Comparison of ENCODE assay signal across 10 cellular contexts in the genomic region with DNA sequence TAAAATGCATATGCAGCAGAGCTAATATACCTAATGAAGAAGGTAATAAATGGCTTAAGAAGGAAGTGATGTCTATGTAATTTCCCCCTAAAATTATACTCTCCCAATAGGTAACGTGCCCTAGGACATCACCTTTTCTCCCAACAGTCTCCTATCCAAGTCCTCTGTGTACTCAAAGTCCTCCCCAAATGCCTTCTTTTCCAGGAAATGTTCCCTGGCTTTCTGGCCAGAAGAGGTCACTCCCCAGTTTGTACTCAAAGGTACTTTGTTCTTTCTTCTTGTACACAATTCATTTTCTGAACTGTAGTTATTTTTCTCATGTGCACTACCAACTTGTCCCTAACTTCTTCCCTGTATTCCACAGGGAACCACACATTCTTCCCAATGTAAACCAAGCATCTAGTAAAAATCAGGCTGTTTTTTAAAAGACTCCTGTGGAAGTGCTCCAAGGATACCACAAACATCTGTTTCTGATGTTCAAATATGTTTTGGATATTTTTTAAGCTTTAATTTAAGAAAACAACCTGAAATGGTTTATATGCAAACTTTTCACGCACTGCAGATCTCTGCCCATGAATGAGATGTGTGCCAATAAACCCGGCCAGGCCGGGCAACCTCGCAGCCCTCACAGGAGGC.
DNase-seq lines count a peak whose midpoint lies in the region; ATAC-seq and TF ChIP-seq lines count a peak whose summit lies in the region.
"Had no signal": no experiment of that assay in that cellular context is flagged by ENCODE, and none has a peak within 500 bp of the region (broad histone marks: within the 10 kb centered on the region; RNA-seq: fewer than 3 reads in every experiment).

No MANE protein-coding gene starts in this region.

- peak overlapping the region; percentile 79 for H3K4me3 Mint-ChIP-seq in activated naive CD4-positive, alpha-beta T cell treated with anti-CD3 and anti-CD28 coated beads, Interleukin-2, amount 50 U/mL, for 24 hours
- H3K4me3 Mint-ChIP-seq in central memory CD8-positive, alpha-beta T cell: peak overlapping the region; percentile 1

- no peaks in the 10 kb centered on the region for H3K9me3 Mint-ChIP-seq in activated naive CD4-positive, alpha-beta T cell treated with anti-CD3 and anti-CD28 coated beads, Interleukin-2, amount 50 U/mL, for 24 hours
- H3K9me3 Mint-ChIP-seq in central memory CD8-positive, alpha-beta T cell: no peaks in the 10 kb centered on the region

- H3K9me3 ChIP-seq in mucosa of rectum (ENCODE audit: control insufficient read depth in 2 of 2, low read length in 2 of 2) (no peaks in the 10 kb centered on the region), uterus (no peaks in the 10 kb centered on the region)

- TF ChIP-seq POLR2A in uterus (IDR thresholded peaks at IDR 0.05): peak in 1 of 2 donors; percentile 3

- intact Hi-C loops in uterus (cut with DNase I; ENCODE audit: low total_unique reads): loop anchor here (10.0 kb wide), 1 partner anchor 92 kb away; no protein-coding TSS in a partner anchor

- H3K36me3 ChIP-seq in mucosa of rectum (ENCODE audit: control insufficient read depth in 2 of 2, insufficient read depth in 2 of 2, low read length in 2 of 2) (no peaks in the 10 kb centered on the region), uterus (no peaks in the 10 kb centered on the region)

- H3K27ac ChIP-seq in mucosa of rectum (ENCODE audit: low read depth in 2 of 2, low read length in 2 of 2) (peak overlapping the region; percentile 84 to 97), uterus (peak overlapping the region; percentile 70 to 85)
- H3K27ac ChIP-seq: HL-60 had no signal

- H3K9ac ChIP-seq in mucosa of rectum (ENCODE audit: low read depth in 1 of 2, low read length in 2 of 2): peak overlapping the region; percentile 41 to 68

- peaks cover 9% of the 10 kb centered on the region for H3K36me3 Mint-ChIP-seq in activated naive CD4-positive, alpha-beta T cell treated with anti-CD3 and anti-CD28 coated beads, Interleukin-2, amount 50 U/mL, for 24 hours
- peaks cover 51% of the 10 kb centered on the region for H3K36me3 Mint-ChIP-seq in central memory CD8-positive, alpha-beta T cell (ENCODE audit: insufficient read depth)

- no peak for ATAC-seq in central memory CD8-positive, alpha-beta T cell (replicated peaks; ENCODE audit: extremely low read depth, poor library complexity, severe bottlenecking)

- H3K27ac Mint-ChIP-seq in activated naive CD4-positive, alpha-beta T cell treated with anti-CD3 and anti-CD28 coated beads, Interleukin-2, amount 50 U/mL, for 24 hours: peak overlapping the region; percentile 96
- peak overlapping the region; percentile 84 for H3K27ac Mint-ChIP-seq in central memory CD8-positive, alpha-beta T cell (ENCODE audit: low read depth)

- H3K4me3 ChIP-seq in mucosa of rectum (ENCODE audit: low read length in 2 of 2) (peak overlapping the region; percentile 6 to 53), uterus (peak overlapping the region in 1 of 2 donors; percentile 10)

- H3K4me1 Mint-ChIP-seq in activated naive CD4-positive, alpha-beta T cell treated with anti-CD3 and anti-CD28 coated beads, Interleukin-2, amount 50 U/mL, for 24 hours: peaks cover 84% of the 10 kb centered on the region
- H3K4me1 Mint-ChIP-seq in central memory CD8-positive, alpha-beta T cell: peaks cover 71% of the 10 kb centered on the region

- H3K27me3 ChIP-seq in mucosa of rectum (ENCODE audit: control insufficient read depth in 2 of 2, insufficient read depth in 2 of 2, low read length in 2 of 2) (no peaks in the 10 kb centered on the region), uterus (no peaks in the 10 kb centered on the region)

- H3K27me3 Mint-ChIP-seq in activated naive CD4-positive, alpha-beta T cell treated with anti-CD3 and anti-CD28 coated beads, Interleukin-2, amount 50 U/mL, for 24 hours: no peaks in the 10 kb centered on the region
- H3K27me3 Mint-ChIP-seq in central memory CD8-positive, alpha-beta T cell: no peaks in the 10 kb centered on the region

- TF ChIP-seq CTCF in uterus (IDR thresholded peaks at IDR 0.05): no peak

- no peak for DNase-seq in activated naive CD4-positive, alpha-beta T cell treated with Interleukin-2 at 50 U/mL for 16 hours
- DNase-seq in central memory CD8-positive, alpha-beta T cell (ENCODE audit: low spot score in 2 of 2): no peak
- DNase-seq in uterus (no peak), NOMO-1 treated with dmso at 0.1 percent for 144 hours (lab: John Stamatoyannopoulos, UW; ENCODE audit: unreplicated experiment) (no peak), activated gamma-delta T cell (lab: John Stamatoyannopoulos, UW) (no peak), DMS153 treated with DMSO at 0.1 percent for 48 hours (lab: John Stamatoyannopoulos, UW; ENCODE audit: unreplicated experiment) (no peak)
- DNase-seq: NCI-H524 treated with DMSO at 0.1 percent for 48 hours had no signal

- H3K4me1 ChIP-seq in mucosa of rectum (ENCODE audit: control insufficient read depth in 2 of 2, insufficient read depth in 2 of 2, low read length in 2 of 2) (peaks cover 53 to 73% of the 10 kb centered on the region in 2 donors), uterus (peaks cover 32 to 39% of the 10 kb centered on the region in 2 donors)
